In genomic region chr11:59550842-59551650, GRCh38 we compare ENCODE assay signal across 8 cellular contexts. TPM values are rescaled to one million over a fixed set of nuclear protein-coding genes. Genes with fewer than 3 reads are reported as not detected.
DNase-seq lines count a peak whose midpoint lies in the region; ATAC-seq, FAIRE-seq and TF ChIP-seq lines count a peak whose summit lies in the region.

No MANE protein-coding gene starts in this region.

- TF ChIP-seq CTCF in WI38 (IDR thresholded peaks at IDR 0.05; ENCODE audit: low read depth, low read length) (no peak), kidney (IDR thresholded peaks at IDR 0.05; ENCODE audit: borderline replicate concordance, extremely low read depth, insufficient read depth) (no peak)

- no peaks in the 10 kb centered on the region for H3K36me3 ChIP-seq in kidney (ENCODE audit: control insufficient read depth in 1 of 2, insufficient read depth in 2 of 2, low read length in 2 of 2)

- H3K9me3 ChIP-seq in kidney (ENCODE audit: control insufficient read depth in 1 of 2, low read length in 2 of 2): no peaks in the 10 kb centered on the region

- H3K27ac ChIP-seq in caudate nucleus (ENCODE audit: low read depth, low read length) (peak overlapping the region; percentile 83), kidney (ENCODE audit: low read depth in 2 of 2, low read length in 2 of 2) (peak overlapping the region; percentile 47 to 84)

- no peaks in the 10 kb centered on the region for H3K4me1 ChIP-seq in kidney (ENCODE audit: control insufficient read depth in 1 of 2, insufficient read depth in 1 of 2, low read depth in 1 of 2, low read length in 2 of 2)

- peak overlapping the region; percentile 38 to 41 for H3K9ac ChIP-seq in kidney (ENCODE audit: low read length in 2 of 2)

- no peak for DNase-seq in GM18507 (ENCODE audit: extremely low spot score, insufficient read length, low read depth)
- DNase-seq in NCI-H2227 (lab: John Stamatoyannopoulos, UW; ENCODE audit: unreplicated experiment): peak; percentile 94
- DNase-seq in caudate nucleus (lab: John Stamatoyannopoulos, UW): peak in 55 of 61 donors; percentile 7 to 90 (median 69)
- peak; percentile 87 for DNase-seq in kidney
- peak; percentile 89 for DNase-seq in stimulated activated CD4-positive, alpha-beta T cell treated with anti-CD3 and anti-CD28 coated beads, Interleukin-15, amount 100 ng/mL, for 24 hours

- peak; percentile 15 for FAIRE-seq in GM18507 (lab: Jason Lieb, UNC)
- FAIRE-seq in kidney (lab: Jason Lieb, UNC): no peak

- intact Hi-C loops in kidney (cut with DNase I): no loop called here

- H3K4me3 ChIP-seq in WI38 (ENCODE audit: low read depth, low read length): peak overlapping the region; percentile 58
- H3K4me3 ChIP-seq in kidney (ENCODE audit: low read length in 2 of 2): peak overlapping the region; percentile 71 to 87

- ATAC-seq in HG03066 (IDR thresholded peaks at IDR 0.05; ENCODE audit: low read depth, unreplicated experiment) (peak; percentile 39), GM19023 (IDR thresholded peaks at IDR 0.05; ENCODE audit: unreplicated experiment) (no peak)

RNA-seq across cellular contexts. Expression of gene OR4D9, which starts 39.7 kb away (rescaled TPM):
- not detected for total RNA-seq in kidney
- polyA plus RNA-seq in kidney (ENCODE audit: insufficient read depth, low read depth, low replicate concordance): not detected

RNA-seq across cellular contexts. Expression of gene OR4D11, which starts 47.7 kb away (rescaled TPM):
- total RNA-seq in kidney: not detected
- polyA plus RNA-seq in kidney (ENCODE audit: insufficient read depth, low read depth, low replicate concordance): not detected
